ENCODE assay signal across 8 cellular contexts in genomic region chr15:63501256-63502089, GRCh38. TPM values are rescaled to one million over a fixed set of nuclear protein-coding genes. Genes with fewer than 3 reads are reported as not detected.
DNase-seq lines count a peak whose midpoint lies in the region; ATAC-seq and TF ChIP-seq lines count a peak whose summit lies in the region.

No MANE protein-coding gene starts in this region.

- H3K79me2 ChIP-seq in Karpas-422 (ENCODE audit: low read length) (no peaks in the 10 kb centered on the region), trophoblast cell (ENCODE audit: control insufficient read depth, insufficient read depth, low read length, poor library complexity) (peaks cover 12% of the 10 kb centered on the region)

- no peak overlapping the region for H2BK5ac ChIP-seq in trophoblast cell (ENCODE audit: low read depth, low read length, poor library complexity)

- H2AFZ ChIP-seq in Karpas-422 (ENCODE audit: low read length), result peak overlapping the region; percentile 71; the same call in 1 of the 2 replicates
- no peak overlapping the region for H2AFZ ChIP-seq in trophoblast cell (ENCODE audit: insufficient read depth, low read length, poor library complexity)

- H4K12ac ChIP-seq in trophoblast cell (ENCODE audit: low read depth, low read length), result no peak overlapping the region

- no peak overlapping the region for H3K18ac ChIP-seq in trophoblast cell (ENCODE audit: low read length)

- H3K9me3 ChIP-seq in Karpas-422 (ENCODE audit: low read length), result no peaks in the 10 kb centered on the region
- H3K9me3 ChIP-seq in trophoblast cell (ENCODE audit: insufficient read depth, low read depth, low read length), result no peaks in the 10 kb centered on the region

- in situ Hi-C loops in KBM-7 (cut with MboI; ENCODE audit: low pct_unique_long_range_greater_than_20kb, low sequenced_read_pairs), result no loop called here

- peak overlapping the region; percentile 12 for H2BK120ac ChIP-seq in trophoblast cell (ENCODE audit: insufficient read depth, low read length, poor library complexity)

- H3K23ac ChIP-seq in trophoblast cell (ENCODE audit: low read length), result no peak overlapping the region

- no peak overlapping the region for H2BK12ac ChIP-seq in trophoblast cell (ENCODE audit: low read length)

- no peak overlapping the region for H4K8ac ChIP-seq in trophoblast cell (ENCODE audit: low read depth, low read length)

- no peak overlapping the region for H4K91ac ChIP-seq in trophoblast cell (ENCODE audit: low read depth, low read length)

- no peak overlapping the region for H3K4ac ChIP-seq in trophoblast cell (ENCODE audit: low read depth, low read length)

- H3K27me3 ChIP-seq in Karpas-422 (ENCODE audit: low read length) (no peaks in the 10 kb centered on the region), trophoblast cell (ENCODE audit: insufficient read depth, low read length) (no peaks in the 10 kb centered on the region)

- no peak overlapping the region for H3K27ac Mint-ChIP-seq in CD14-positive monocyte

- peak overlapping the region; percentile 54 to 85 for H3K4me3 Mint-ChIP-seq in CD14-positive monocyte

- TF ChIP-seq CTCF in CD14-positive monocyte (IDR thresholded peaks at IDR 0.05), result no peak

- H4K20me1 ChIP-seq in Karpas-422 (ENCODE audit: insufficient read depth, low read depth, low read length), result peaks cover 4% of the 10 kb centered on the region; the same call in 1 of the 2 replicates

- peaks cover 42% of the 10 kb centered on the region for H3K4me1 ChIP-seq in Karpas-422 (ENCODE audit: low read length)
- H3K4me1 ChIP-seq in trophoblast cell (ENCODE audit: control insufficient read depth in 1 of 2, insufficient read depth in 2 of 2, low read length in 2 of 2), result peaks cover 3 to 16% of the 10 kb centered on the region in 2 experiments

- peaks cover 0 to 4% (median 2%) of the 10 kb centered on the region in 3 donors for H3K27me3 Mint-ChIP-seq in CD14-positive monocyte (ENCODE audit: low read depth in 3 of 3)

- no peak overlapping the region for H2AK5ac ChIP-seq in trophoblast cell (ENCODE audit: low read length)

- no peak for ATAC-seq in HG03457 (IDR thresholded peaks at IDR 0.05; ENCODE audit: unreplicated experiment)
- ATAC-seq in GM21447 (IDR thresholded peaks at IDR 0.05; ENCODE audit: unreplicated experiment), result no peak

- WGBS in adipose tissue, 3 donors, result 6 to 9% (median 8%) methylated on average over 21 of the region's 21 CpGs
- no CpG with 5 or more reads among the region's 21 CpGs for WGBS in trophoblast cell (ENCODE audit: extremely low coverage, insufficient coverage, insufficient read length)

- no peak overlapping the region for H3K14ac ChIP-seq in trophoblast cell (ENCODE audit: low read length)

- no peak for DNase-seq in CD14-positive monocyte (ENCODE audit: low spot score)
- no peak for DNase-seq in Karpas-422
- peak; percentile 86 for DNase-seq in cardiac septum (ENCODE audit: low spot score)
- DNase-seq in trophoblast cell, result peak; percentile 96 to 97
- no peak for DNase-seq in KBM-7

- H3K36me3 ChIP-seq in Karpas-422 (ENCODE audit: insufficient read depth, low read length) (no peaks in the 10 kb centered on the region), trophoblast cell (ENCODE audit: control insufficient read depth in 1 of 2, insufficient read depth in 2 of 2, low read length in 2 of 2) (no peaks in the 10 kb centered on the region)

- H3K9ac ChIP-seq in Karpas-422 (ENCODE audit: low read length) (no peak overlapping the region), trophoblast cell (ENCODE audit: low read length) (no peak overlapping the region)

- peaks cover 24% of the 10 kb centered on the region for H3K79me1 ChIP-seq in trophoblast cell (ENCODE audit: low read length)

- intact Hi-C loops in CD14-positive monocyte (cut with micrococcal nuclease), result loop anchor here in 1 of 2 donors (5.0 to 10.0 kb wide), 3 partner anchors 34 to 956 kb away; no protein-coding TSS in a partner anchor
- intact Hi-C loops in cardiac septum (cut with DNase I), result loop anchor here (2.0 to 10.0 kb wide), 3 partner anchors 51 to 963 kb away; partner anchors contain the start of genes FBXL22 and ZNF609

- H3K4me2 ChIP-seq in Karpas-422 (ENCODE audit: low read depth, low read length, poor library complexity, severe bottlenecking), result peak overlapping the region; percentile 12
- H3K4me2 ChIP-seq in trophoblast cell (ENCODE audit: low read length), result peak overlapping the region; percentile 47

- no peak overlapping the region for H3K4me3 ChIP-seq in Karpas-422 (ENCODE audit: low read length)
- H3K4me3 ChIP-seq in trophoblast cell (ENCODE audit: low read depth, low read length), result no peak overlapping the region

- H3K36me3 Mint-ChIP-seq in CD14-positive monocyte, result peaks cover 4 to 11% of the 10 kb centered on the region in 2 donors

- H3K4me1 Mint-ChIP-seq in CD14-positive monocyte, result peaks cover 56% of the 10 kb centered on the region

- H3K27ac ChIP-seq in Karpas-422 (ENCODE audit: low read length) (no peak overlapping the region), adipose tissue (ENCODE audit: low read depth, low read length) (peak overlapping the region; percentile 15), trophoblast cell (ENCODE audit: low read depth, low read length) (no peak overlapping the region)

- H3K9me3 Mint-ChIP-seq in CD14-positive monocyte, result peaks cover 0 to 2% (median 0%) of the 10 kb centered on the region in 7 donors

- no peaks in the 10 kb centered on the region for H3K9me2 ChIP-seq in Karpas-422 (replicated peaks; ENCODE audit: insufficient read depth, low read length)

RNA-seq across cellular contexts. Expression of gene USP3, which starts 2.9 kb away (rescaled TPM):
- polyA plus RNA-seq in CD14-positive monocyte (100 to 1,000 TPM in 1 of 2 donors, 10 to 100 TPM in 1; 91.4 to 122 TPM), adipose tissue (10 to 100 TPM; 12.0 to 27.6 (median 15.6) TPM)
- total RNA-seq in Karpas-422 (2014; rRNA removed; shearing (Covaris generic); ENCODE audit: low replicate concordance), result 15.4 and 16.8 TPM in 2 replicates
- 16.2 TPM for total RNA-seq in cardiac septum
- polyA plus RNA-seq in trophoblast cell (2013), result 28.3 and 28.6 TPM in 2 replicates

Comparison
In these comparisons a context has a peak if more than half of its experiments do, and no peak if none do; other contexts are left out.
1. DNase-seq: peak in cardiac septum (single experiment) and trophoblast cell (2 of 2); none in CD14-positive monocyte (single experiment), Karpas-422 (single experiment) and KBM-7 (single experiment).